In the genomic region with DNA sequence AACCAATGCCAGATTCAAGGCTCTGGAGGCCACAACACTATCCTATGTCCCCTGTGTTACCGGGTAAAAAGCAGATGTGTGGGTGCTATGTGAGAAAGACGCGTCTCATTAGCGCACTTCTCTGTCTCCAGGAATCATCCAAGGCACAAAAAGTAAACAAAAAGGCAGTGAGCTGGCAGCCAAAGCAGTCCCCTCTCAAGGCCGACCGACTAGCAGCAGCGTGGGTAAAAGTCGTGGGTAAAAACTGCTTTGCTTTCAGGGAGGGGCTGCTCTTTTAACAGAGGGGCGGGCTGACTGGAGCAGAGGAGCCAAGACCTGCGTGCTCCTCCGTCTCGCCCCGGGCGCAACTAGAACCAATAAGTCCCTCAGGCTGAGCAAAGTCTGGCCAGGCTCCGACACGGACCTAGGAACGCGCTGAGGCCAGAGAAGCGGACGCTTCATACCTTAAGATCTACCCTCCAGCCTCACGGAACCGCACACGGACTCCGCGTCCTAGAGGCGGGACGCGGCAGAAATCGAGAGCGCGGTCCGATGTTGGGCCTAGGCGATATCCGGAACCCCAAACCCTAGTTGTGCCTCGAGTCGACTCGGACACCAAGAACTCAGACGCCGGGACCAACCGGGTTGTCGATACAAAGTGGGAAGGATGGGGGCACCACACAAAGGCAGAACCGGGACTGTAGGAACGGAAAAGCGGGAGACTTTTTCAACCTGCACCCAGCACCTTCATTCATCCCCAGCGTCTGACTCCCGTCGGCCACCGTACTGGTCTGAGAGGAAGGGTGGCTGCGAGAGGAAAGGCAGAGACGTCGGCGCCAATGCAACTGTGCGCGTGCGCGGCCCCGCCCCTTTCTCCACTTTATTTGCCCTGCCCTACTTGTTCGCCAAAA, we compare ENCODE assay signal across 8 cellular contexts. TPM values are rescaled to one million over a fixed set of nuclear protein-coding genes. Genes with fewer than 3 reads are reported as not detected.
DNase-seq lines count a peak whose midpoint lies in the region; ATAC-seq, FAIRE-seq and TF ChIP-seq lines count a peak whose summit lies in the region.

A gene with protein sequence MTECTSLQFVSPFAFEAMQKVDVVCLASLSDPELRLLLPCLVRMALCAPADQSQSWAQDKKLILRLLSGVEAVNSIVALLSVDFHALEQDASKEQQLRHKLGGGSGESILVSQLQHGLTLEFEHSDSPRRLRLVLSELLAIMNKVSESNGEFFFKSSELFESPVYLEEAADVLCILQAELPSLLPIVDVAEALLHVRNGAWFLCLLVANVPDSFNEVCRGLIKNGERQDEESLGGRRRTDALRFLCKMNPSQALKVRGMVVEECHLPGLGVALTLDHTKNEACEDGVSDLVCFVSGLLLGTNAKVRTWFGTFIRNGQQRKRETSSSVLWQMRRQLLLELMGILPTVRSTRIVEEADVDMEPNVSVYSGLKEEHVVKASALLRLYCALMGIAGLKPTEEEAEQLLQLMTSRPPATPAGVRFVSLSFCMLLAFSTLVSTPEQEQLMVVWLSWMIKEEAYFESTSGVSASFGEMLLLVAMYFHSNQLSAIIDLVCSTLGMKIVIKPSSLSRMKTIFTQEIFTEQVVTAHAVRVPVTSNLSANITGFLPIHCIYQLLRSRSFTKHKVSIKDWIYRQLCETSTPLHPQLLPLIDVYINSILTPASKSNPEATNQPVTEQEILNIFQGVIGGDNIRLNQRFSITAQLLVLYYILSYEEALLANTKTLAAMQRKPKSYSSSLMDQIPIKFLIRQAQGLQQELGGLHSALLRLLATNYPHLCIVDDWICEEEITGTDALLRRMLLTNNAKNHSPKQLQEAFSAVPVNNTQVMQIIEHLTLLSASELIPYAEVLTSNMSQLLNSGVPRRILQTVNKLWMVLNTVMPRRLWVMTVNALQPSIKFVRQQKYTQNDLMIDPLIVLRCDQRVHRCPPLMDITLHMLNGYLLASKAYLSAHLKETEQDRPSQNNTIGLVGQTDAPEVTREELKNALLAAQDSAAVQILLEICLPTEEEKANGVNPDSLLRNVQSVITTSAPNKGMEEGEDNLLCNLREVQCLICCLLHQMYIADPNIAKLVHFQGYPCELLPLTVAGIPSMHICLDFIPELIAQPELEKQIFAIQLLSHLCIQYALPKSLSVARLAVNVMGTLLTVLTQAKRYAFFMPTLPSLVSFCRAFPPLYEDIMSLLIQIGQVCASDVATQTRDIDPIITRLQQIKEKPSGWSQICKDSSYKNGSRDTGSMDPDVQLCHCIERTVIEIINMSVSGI (minus strand): TSS at position 772 of the 890 bp plus-strand sequence. CDS start 1,338 bp downstream, outside the sequence.

- H3K9ac ChIP-seq in Loucy (ENCODE audit: low read depth, low read length, poor library complexity, severe bottlenecking) = peak within 1 kb of the TSS; percentile 95

- H3K9me3 ChIP-seq in Loucy (ENCODE audit: insufficient read depth, low read depth, low read length) (no peaks in the 10 kb centered on the region), RWPE2 (ENCODE audit: severe bottlenecking) (no peaks in the 10 kb centered on the region)

- H4K20me1 ChIP-seq in Loucy (ENCODE audit: insufficient read depth, low read length, poor library complexity, severe bottlenecking) = no peaks in the 10 kb centered on the region

- peak within 1 kb of the TSS; percentile 99 for H2AFZ ChIP-seq in Loucy (ENCODE audit: low read length)

- intact Hi-C loops in activated T-helper 2 cell treated with anti-CD3 and anti-CD28 coated beads, Interferon-gamma antibody, Interleukin-2, Interleukin-4, amounts not matched to agents 10 μg/mL and 5 μg/mL and 100 μg/mL, durations not matched to agents 14 hours and 24 hours and 36 hours (cut with micrococcal nuclease) = loop anchor here (2.0 kb wide), 2 partner anchors 65 to 137 kb away; a partner anchor contains a TSS

- H3K4me3 ChIP-seq in Loucy (ENCODE audit: low read length, poor library complexity, severe bottlenecking) (peak within 1 kb of the TSS; percentile 95), RWPE2 (ENCODE audit: severe bottlenecking) (peak within 1 kb of the TSS; percentile 60)

- H3K4me1 ChIP-seq in Loucy (ENCODE audit: insufficient read depth, low read length, poor library complexity, severe bottlenecking) (peaks cover 17% of the 10 kb centered on the region), RWPE2 (ENCODE audit: insufficient read depth, poor library complexity, severe bottlenecking) (peaks cover 9% of the 10 kb centered on the region)

- peaks cover 19% of the 10 kb centered on the region for H3K79me2 ChIP-seq in Loucy (ENCODE audit: insufficient read depth, low read length)

- H3K4me2 ChIP-seq in Loucy (ENCODE audit: low read depth, low read length, poor library complexity, severe bottlenecking) = peak within 1 kb of the TSS; percentile 98

- peak; percentile 97 for TF ChIP-seq POLR2A in H54 (IDR thresholded peaks at IDR 0.05; ENCODE audit: low read depth, low read length)

- H3K36me3 ChIP-seq in Loucy (ENCODE audit: insufficient read depth, low read length) (no peaks in the 10 kb centered on the region; the same call in 1 of the 2 replicates), RWPE2 (ENCODE audit: low read depth) (peaks cover 37% of the 10 kb centered on the region)

- no peaks in the 10 kb centered on the region for H3K9me2 ChIP-seq in Loucy (replicated peaks; ENCODE audit: low read depth, low read length)

- peaks cover 18% of the 10 kb centered on the region for H3K4me1 Mint-ChIP-seq in activated T-helper 2 cell treated with anti-CD3 and anti-CD28 coated beads, Interferon-gamma antibody, Interleukin-2, Interleukin-4, amounts not matched to agents 10 μg/mL and 5 μg/mL and 100 μg/mL, durations not matched to agents 14 hours and 24 hours and 36 hours (ENCODE audit: low read depth)
- peaks cover 19% of the 10 kb centered on the region for H3K4me1 Mint-ChIP-seq in nephron progenitor cell
- H3K4me1 Mint-ChIP-seq in stimulated activated naive CD8-positive, alpha-beta T cell treated with anti-CD3 and anti-CD28 coated beads, Interleukin-15, Interleukin-2, amounts not matched to agents 100 ng/mL and 50 ng/mL, for 24 hours (ENCODE audit: low read depth) = peaks cover 22% of the 10 kb centered on the region

- peak within 1 kb of the TSS; percentile 94 for H3K4me3 Mint-ChIP-seq in activated T-helper 2 cell treated with anti-CD3 and anti-CD28 coated beads, Interferon-gamma antibody, Interleukin-2, Interleukin-4, amounts not matched to agents 10 μg/mL and 5 μg/mL and 100 μg/mL, durations not matched to agents 14 hours and 24 hours and 36 hours (ENCODE audit: low read depth)
- peak within 1 kb of the TSS; percentile 96 for H3K4me3 Mint-ChIP-seq in nephron progenitor cell
- H3K4me3 Mint-ChIP-seq in stimulated activated naive CD8-positive, alpha-beta T cell treated with anti-CD3 and anti-CD28 coated beads, Interleukin-15, Interleukin-2, amounts not matched to agents 100 ng/mL and 50 ng/mL, for 24 hours = peak within 1 kb of the TSS; percentile 96

- DNase-seq in DMS79 treated with DMSO at 0.1 percent for 48 hours (lab: John Stamatoyannopoulos, UW) (peak; percentile 78), H54 (ENCODE audit: insufficient read length, low spot score) (peak; percentile 95), RWPE2 (ENCODE audit: low spot score) (peak; percentile 93), fibroblast of the conjunctiva (ENCODE audit: low read depth) (peak; percentile 90), nephron progenitor cell (peak; percentile 92)
- DNase-seq in activated T-helper 2 cell treated with anti-CD3 and anti-CD28 coated beads, Interferon-gamma antibody, Interleukin-2, Interleukin-4, amounts not matched to agents 10 μg/mL and 5 μg/mL and 100 μg/mL, durations not matched to agents 14 hours and 24 hours and 36 hours (ENCODE audit: low spot score) = peak; percentile 92

- ATAC-seq in RWPE2 (ENCODE audit: low read depth) = peak; percentile 83

- H3K27ac ChIP-seq in RWPE2 (ENCODE audit: poor library complexity, severe bottlenecking) = peak within 1 kb of the TSS; percentile 37

- H3K27me3 ChIP-seq in Loucy (ENCODE audit: insufficient read depth, low read length, poor library complexity, severe bottlenecking) (no peaks in the 10 kb centered on the region), RWPE2 (ENCODE audit: insufficient read depth, poor library complexity, severe bottlenecking) (no peaks in the 10 kb centered on the region)

- H3K27me3 Mint-ChIP-seq in activated T-helper 2 cell treated with anti-CD3 and anti-CD28 coated beads, Interferon-gamma antibody, Interleukin-2, Interleukin-4, amounts not matched to agents 10 μg/mL and 5 μg/mL and 100 μg/mL, durations not matched to agents 14 hours and 24 hours and 36 hours (ENCODE audit: low read depth) = no peaks in the 10 kb centered on the region
- peaks cover 23% of the 10 kb centered on the region for H3K27me3 Mint-ChIP-seq in nephron progenitor cell (ENCODE audit: low read depth, poor library complexity)
- no peaks in the 10 kb centered on the region for H3K27me3 Mint-ChIP-seq in stimulated activated naive CD8-positive, alpha-beta T cell treated with anti-CD3 and anti-CD28 coated beads, Interleukin-15, Interleukin-2, amounts not matched to agents 100 ng/mL and 50 ng/mL, for 24 hours

- H3K36me3 Mint-ChIP-seq in activated T-helper 2 cell treated with anti-CD3 and anti-CD28 coated beads, Interferon-gamma antibody, Interleukin-2, Interleukin-4, amounts not matched to agents 10 μg/mL and 5 μg/mL and 100 μg/mL, durations not matched to agents 14 hours and 24 hours and 36 hours (ENCODE audit: low read depth) = peaks cover 23% of the 10 kb centered on the region
- peaks cover 31% of the 10 kb centered on the region for H3K36me3 Mint-ChIP-seq in nephron progenitor cell (ENCODE audit: low read depth)
- H3K36me3 Mint-ChIP-seq in stimulated activated naive CD8-positive, alpha-beta T cell treated with anti-CD3 and anti-CD28 coated beads, Interleukin-15, Interleukin-2, amounts not matched to agents 100 ng/mL and 50 ng/mL, for 24 hours (ENCODE audit: low read depth) = peaks cover 25% of the 10 kb centered on the region

- TF ChIP-seq CTCF in Loucy (conservative IDR thresholded peaks at IDR 0.05; ENCODE audit: low read length) (no peak), RWPE2 (IDR thresholded peaks at IDR 0.05; ENCODE audit: poor library complexity, severe bottlenecking) (no peak), nephron progenitor cell (IDR thresholded peaks at IDR 0.05) (no peak)

- H3K27ac Mint-ChIP-seq in activated T-helper 2 cell treated with anti-CD3 and anti-CD28 coated beads, Interferon-gamma antibody, Interleukin-2, Interleukin-4, amounts not matched to agents 10 μg/mL and 5 μg/mL and 100 μg/mL, durations not matched to agents 14 hours and 24 hours and 36 hours = peak within 1 kb of the TSS; percentile 94
- H3K27ac Mint-ChIP-seq in nephron progenitor cell = peak within 1 kb of the TSS; percentile 96
- H3K27ac Mint-ChIP-seq in stimulated activated naive CD8-positive, alpha-beta T cell treated with anti-CD3 and anti-CD28 coated beads, Interleukin-15, Interleukin-2, amounts not matched to agents 100 ng/mL and 50 ng/mL, for 24 hours = peak within 1 kb of the TSS; percentile 94

- no peaks in the 10 kb centered on the region for H3K9me3 Mint-ChIP-seq in activated T-helper 2 cell treated with anti-CD3 and anti-CD28 coated beads, Interferon-gamma antibody, Interleukin-2, Interleukin-4, amounts not matched to agents 10 μg/mL and 5 μg/mL and 100 μg/mL, durations not matched to agents 14 hours and 24 hours and 36 hours
- H3K9me3 Mint-ChIP-seq in nephron progenitor cell = no peaks in the 10 kb centered on the region
- H3K9me3 Mint-ChIP-seq in stimulated activated naive CD8-positive, alpha-beta T cell treated with anti-CD3 and anti-CD28 coated beads, Interleukin-15, Interleukin-2, amounts not matched to agents 100 ng/mL and 50 ng/mL, for 24 hours = no peaks in the 10 kb centered on the region

- H3F3A ChIP-seq in Loucy (ENCODE audit: low read depth) = no peaks in the 10 kb centered on the region

- FAIRE-seq in H54 (lab: Jason Lieb, UNC) = peak; percentile 85

RNA-seq across cellular contexts. Expression of the gene that starts here (rescaled TPM):
- 28.4 and 29.2 TPM in 2 replicates for total RNA-seq in activated T-helper 2 cell treated with anti-CD3 and anti-CD28 coated beads, Interferon-gamma antibody, Interleukin-2, Interleukin-4, amounts not matched to agents 10 μg/mL and 5 μg/mL and 100 μg/mL, durations not matched to agents 14 hours and 24 hours and 36 hours

Comparison
In these comparisons a context has a peak if more than half of its experiments do, and no peak if none do; other contexts are left out.
1. Peak in every context shown above with its lines: DNase-seq, ATAC-seq, H3K4me3 ChIP-seq and H3K27ac ChIP-seq.